Comparison of ENCODE assay signal across 16 cellular contexts in genomic region chr7:27952393-27953290, GRCh38.
DNase-seq lines count a peak whose midpoint lies in the region; ATAC-seq, FAIRE-seq and TF ChIP-seq lines count a peak whose summit lies in the region.
"Had no signal": no experiment of that assay in that cellular context is flagged by ENCODE, and none has a peak within 500 bp of the region (broad histone marks: within the 10 kb centered on the region; RNA-seq: fewer than 3 reads in every experiment).

No MANE protein-coding gene starts in this region.

- intact Hi-C loops in mucosa of descending colon (cut with DNase I, micrococcal nuclease): no loop called here

- H3K9me3 ChIP-seq in mucosa of descending colon: no peaks in the 10 kb centered on the region
- H3K9me3 ChIP-seq in HAP-1: no peaks in the 10 kb centered on the region
- H3K9me3 ChIP-seq: BE2C, psoas muscle had no signal

- no peaks in the 10 kb centered on the region for H3K4me1 ChIP-seq in mucosa of descending colon (ENCODE audit: low read depth)
- H3K4me1 ChIP-seq in HAP-1: peaks cover 8% of the 10 kb centered on the region
- H3K4me1 ChIP-seq: psoas muscle had no signal

- in situ Hi-C loops in HAP-1 (cut with MboI; ENCODE audit: low sequenced_read_pairs): no loop called here

- TF ChIP-seq CTCF in D721Med (IDR thresholded peaks at IDR 0.05; ENCODE audit: insufficient read depth, missing control alignments): no peak
- TF ChIP-seq CTCF in bronchial epithelial cell (IDR thresholded peaks at IDR 0.05; ENCODE audit: insufficient read depth, low read length, severe bottlenecking): no peak
- no peak for TF ChIP-seq CTCF in mucosa of descending colon (IDR thresholded peaks at IDR 0.05)

- H3K4me3 ChIP-seq in bronchial epithelial cell (ENCODE audit: low read depth, low read length) (no peak overlapping the region), mucosa of descending colon (no peak overlapping the region), HAP-1 (no peak overlapping the region)
- H3K4me3 ChIP-seq: psoas muscle had no signal

- H3K36me3 ChIP-seq in bronchial epithelial cell (ENCODE audit: control insufficient read depth, insufficient read depth, low read length): no peaks in the 10 kb centered on the region
- no peaks in the 10 kb centered on the region for H3K36me3 ChIP-seq in mucosa of descending colon (ENCODE audit: low read depth)
- no peaks in the 10 kb centered on the region for H3K36me3 ChIP-seq in HAP-1 (replicated peaks)
- H3K36me3 ChIP-seq: BE2C had no signal

- DNase-seq in AG08395 (ENCODE audit: low spot score) (peak; percentile 70), D721Med (ENCODE audit: insufficient read length, low spot score) (no peak), bronchial epithelial cell (ENCODE audit: low read depth) (no peak), mucosa of descending colon (no peak), COLO668 (lab: John Stamatoyannopoulos, UW; ENCODE audit: unreplicated experiment) (no peak), GF-D8 (lab: John Stamatoyannopoulos, UW) (no peak), T-helper 9 cell (no peak), HAP-1 (ENCODE audit: low spot score in 2 of 2) (no peak)
- DNase-seq: activated CD4-positive, CD25-positive, alpha-beta regulatory T cell treated with anti-CD3 and anti-CD28 coated beads, Interleukin-2, amount 50 U/mL, for 72 hours; activated CD8-positive, alpha-beta memory T cell treated with anti-CD3 and anti-CD28 coated beads, Interleukin-2, amount 50 U/mL, for 48 hours; activated naive CD4-positive, alpha-beta T cell treated with Interleukin-2 at 50 U/mL for 16 hours; BE2C; hippocampal formation; left cardiac atrium; psoas muscle; substantia nigra had no signal

- no peaks in the 10 kb centered on the region for H3K27me3 ChIP-seq in bronchial epithelial cell (ENCODE audit: control insufficient read depth, insufficient read depth, low read length)
- no peaks in the 10 kb centered on the region for H3K27me3 ChIP-seq in HAP-1 (ENCODE audit: low read depth)
- H3K27me3 ChIP-seq: BE2C had no signal

- peak; percentile 61 for FAIRE-seq in D721Med (lab: Jason Lieb, UNC)
- FAIRE-seq in bronchial epithelial cell (lab: Jason Lieb, UNC): peak; percentile 36

- ATAC-seq in mucosa of descending colon: peak; percentile 25
